18 cellular contexts compared by ENCODE assay signal in the genomic region with DNA sequence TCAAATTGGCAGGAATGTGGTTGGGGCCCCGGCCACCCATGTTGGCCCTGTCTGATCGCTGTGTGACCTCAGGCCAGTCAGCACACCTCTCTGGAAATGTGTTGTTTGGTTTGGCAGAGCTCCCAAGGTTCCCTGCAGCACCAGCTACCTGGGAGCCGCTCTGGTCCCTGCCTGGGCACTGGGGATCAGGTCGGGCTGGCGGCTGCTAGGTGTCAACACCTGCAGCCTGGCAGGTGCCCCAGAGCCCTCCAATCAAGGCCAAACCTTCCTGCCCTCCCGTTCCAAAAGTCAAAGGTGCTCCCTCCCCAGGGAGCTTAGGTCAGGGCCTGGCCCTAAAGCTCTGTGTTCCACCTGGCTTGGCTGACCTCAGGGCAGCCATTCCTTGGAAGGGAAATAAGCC. TPM values are rescaled to one million over a fixed set of nuclear protein-coding genes. Genes with fewer than 3 reads are reported as not detected.
DNase-seq lines count a peak whose midpoint lies in the region; ATAC-seq and TF ChIP-seq lines count a peak whose summit lies in the region.
"Had no signal": no experiment of that assay in that cellular context is flagged by ENCODE, and none has a peak within 500 bp of the region (broad histone marks: within the 10 kb centered on the region; RNA-seq: fewer than 3 reads in every experiment).

No MANE protein-coding gene starts in this region.

- 26% methylated on average over 6 of the region's 6 CpGs for whole genome bisulfite sequencing in liver
- WGBS in stomach, 5 donors: 31 to 60% (median 41%) methylated on average over 2 to 6 of the region's 6 CpGs

- H3K36me3 ChIP-seq in PC-3 (ENCODE audit: low read depth, low read length): no peaks in the 10 kb centered on the region
- H3K36me3 ChIP-seq in liver (ENCODE audit: control insufficient read depth in 4 of 4, insufficient read depth in 3 of 4, low read depth in 1 of 4, low read length in 3 of 4): no peaks in the 10 kb centered on the region
- no peaks in the 10 kb centered on the region for H3K36me3 ChIP-seq in stomach
- H3K36me3 ChIP-seq in Peyer's patch: no peaks in the 10 kb centered on the region
- H3K36me3 ChIP-seq: BE2C, MG63 had no signal

- no peak overlapping the region for H2AFZ ChIP-seq in PC-3 (ENCODE audit: low read length)

- H3K4me1 ChIP-seq in PC-3 (ENCODE audit: insufficient read depth, low read length): no peaks in the 10 kb centered on the region
- peaks cover 0 to 14% (median 8%) of the 10 kb centered on the region in 4 donors for H3K4me1 ChIP-seq in liver (ENCODE audit: control insufficient read depth in 4 of 4, insufficient read depth in 4 of 4, low read length in 3 of 4)
- peaks cover 6 to 25% (median 16%) of the 10 kb centered on the region in 4 donors for H3K4me1 ChIP-seq in stomach
- H3K4me1 ChIP-seq in Peyer's patch: peaks cover 0 to 10% (median 0%) of the 10 kb centered on the region in 4 donors

- no peak overlapping the region for H3K4me3 ChIP-seq in PC-3 (ENCODE audit: low read length)
- no peak overlapping the region for H3K4me3 ChIP-seq in liver (ENCODE audit: low read depth in 1 of 3, low read length in 3 of 3)
- no peak overlapping the region for H3K4me3 ChIP-seq in stomach
- H3K4me3 ChIP-seq in Peyer's patch: no peak overlapping the region
- H3K4me3 ChIP-seq: MG63 had no signal

- H3K27ac ChIP-seq in PC-3 (ENCODE audit: low read length) (no peak overlapping the region), liver (ENCODE audit: low read depth in 1 of 2, low read length in 2 of 2) (no peak overlapping the region), stomach (no peak overlapping the region), Peyer's patch (no peak overlapping the region)
- H3K27ac ChIP-seq: KMS-11 had no signal

- TF ChIP-seq CTCF in PC-3 (conservative IDR thresholded peaks at IDR 0.05; ENCODE audit: low read depth, low read length) (no peak), liver (IDR thresholded peaks at IDR 0.05; ENCODE audit: low read depth, low read length, missing input control) (no peak), stomach (IDR thresholded peaks at IDR 0.05) (no peak), Peyer's patch (IDR thresholded peaks at IDR 0.05) (no peak)

- H4K20me1 ChIP-seq in PC-3 (ENCODE audit: low read length): no peaks in the 10 kb centered on the region

- no peak for TF ChIP-seq POLR2A in stomach (IDR thresholded peaks at IDR 0.05)
- no peak for TF ChIP-seq POLR2A in Peyer's patch (IDR thresholded peaks at IDR 0.05)

- CTCF ChIA-PET in PC-3 (lab: Charles Lee): no interaction called here

- POLR2A ChIA-PET in PC-3 (lab: Charles Lee; ENCODE audit: unreplicated experiment): no interaction called here

- no peaks in the 10 kb centered on the region for H3F3A ChIP-seq in PC-3 (ENCODE audit: low read length, unreplicated experiment)

- intact Hi-C loops in PC-3 (cut with micrococcal nuclease): no loop called here
- intact Hi-C loops in stomach (cut with DNase I; ENCODE audit: low total_unique reads): no loop called here

- no TSS peak for BruUV-seq in PC-3 (replicated peaks; lab: Mats Ljungman, UMichigan)

- peak; percentile 10 for DNase-seq in SIG-M5 treated with dmso at 0.1 percent for 504 hours (lab: John Stamatoyannopoulos, UW; ENCODE audit: unreplicated experiment)
- no peak for DNase-seq in SIG-M5 (lab: John Stamatoyannopoulos, UW)
- DNase-seq in PC-3: peak; percentile 4
- DNase-seq in stomach: peak; percentile 70
- no peak for DNase-seq in Peyer's patch
- no peak for DNase-seq in NCI-H1417 treated with DMSO at 0.1 percent for 48 hours (lab: John Stamatoyannopoulos, UW)
- DNase-seq: BE2C; CD4-positive, alpha-beta T cell; MG63; NCI-H1092; NCI-H146; NCI-H2029 treated with DMSO at 0.1 percent for 48 hours; NCI-H2171; NCI-H446; NCI-H526 treated with DMSO at 0.1 percent for 48 hours; NK-92 treated with Interleukin-12 subunit alpha and Interleukin-12 subunit beta, amount 100 ng/mL, for 24 hours had no signal

- H3K9ac ChIP-seq in PC-3 (ENCODE audit: low read length) (no peak overlapping the region), liver (ENCODE audit: low read depth in 1 of 2, low read length in 2 of 2) (no peak overlapping the region)
- H3K9ac ChIP-seq: KMS-11 had no signal

- peak in 1 of 2 donors; percentile 13 for TF ChIP-seq RAD21 in liver (IDR thresholded peaks at IDR 0.05)

- H3K9me2 ChIP-seq in PC-3 (replicated peaks; ENCODE audit: low read length): no peaks in the 10 kb centered on the region

- no peak overlapping the region for H3K4me2 ChIP-seq in PC-3 (ENCODE audit: low read length)
- H3K4me2 ChIP-seq: KMS-11 had no signal

- H3K9me3 ChIP-seq in PC-3 (ENCODE audit: low read length) (no peaks in the 10 kb centered on the region), liver (ENCODE audit: control insufficient read depth in 4 of 4, low read length in 3 of 4) (no peaks in the 10 kb centered on the region), stomach (no peaks in the 10 kb centered on the region), Peyer's patch (no peaks in the 10 kb centered on the region)
- H3K9me3 ChIP-seq: BE2C, MG63 had no signal

- H3K79me2 ChIP-seq in PC-3 (ENCODE audit: low read length): no peaks in the 10 kb centered on the region

- no peak for ATAC-seq in PC-3

- H3K27me3 ChIP-seq in PC-3 (ENCODE audit: low read length) (no peaks in the 10 kb centered on the region), liver (ENCODE audit: control insufficient read depth in 4 of 4, insufficient read depth in 4 of 4, low read length in 3 of 4) (no peaks in the 10 kb centered on the region), stomach (no peaks in the 10 kb centered on the region), Peyer's patch (no peaks in the 10 kb centered on the region)
- H3K27me3 ChIP-seq: BE2C, MG63 had no signal

- TF ChIP-seq EP300 in stomach (IDR thresholded peaks at IDR 0.05): no peak

TF ChIP-seq in liver, 16 proteins besides CTCF, POLR2A, EP300 and RAD21 (continues in another document):
- TF ChIP-seq FOXA2 (IDR thresholded peaks at IDR 0.05) (peak; percentile 31), NR2F2 (IDR thresholded peaks at IDR 0.05) (peak; percentile 84), SP1 (IDR thresholded peaks at IDR 0.05) (peak; percentile 66), JUND (IDR thresholded peaks at IDR 0.05) (peak in 1 of 2 donors; percentile 61), YY1 (IDR thresholded peaks at IDR 0.05) (peak; percentile 75), HNF4A (conservative IDR thresholded peaks at IDR 0.05) (peak; percentile 88 to 93), GABPA (IDR thresholded peaks at IDR 0.05 in 1 of 2, conservative IDR thresholded peaks at IDR 0.05 in 1 of 2) (no peak), EGR1 (IDR thresholded peaks at IDR 0.05; ENCODE audit: low read depth in 2 of 2) (no peak), HNF4G (IDR thresholded peaks at IDR 0.05) (peak; percentile 28), RXRA (IDR thresholded peaks at IDR 0.05) (peak; percentile 76 to 91)
- TF ChIP-seq, protein P1, sequence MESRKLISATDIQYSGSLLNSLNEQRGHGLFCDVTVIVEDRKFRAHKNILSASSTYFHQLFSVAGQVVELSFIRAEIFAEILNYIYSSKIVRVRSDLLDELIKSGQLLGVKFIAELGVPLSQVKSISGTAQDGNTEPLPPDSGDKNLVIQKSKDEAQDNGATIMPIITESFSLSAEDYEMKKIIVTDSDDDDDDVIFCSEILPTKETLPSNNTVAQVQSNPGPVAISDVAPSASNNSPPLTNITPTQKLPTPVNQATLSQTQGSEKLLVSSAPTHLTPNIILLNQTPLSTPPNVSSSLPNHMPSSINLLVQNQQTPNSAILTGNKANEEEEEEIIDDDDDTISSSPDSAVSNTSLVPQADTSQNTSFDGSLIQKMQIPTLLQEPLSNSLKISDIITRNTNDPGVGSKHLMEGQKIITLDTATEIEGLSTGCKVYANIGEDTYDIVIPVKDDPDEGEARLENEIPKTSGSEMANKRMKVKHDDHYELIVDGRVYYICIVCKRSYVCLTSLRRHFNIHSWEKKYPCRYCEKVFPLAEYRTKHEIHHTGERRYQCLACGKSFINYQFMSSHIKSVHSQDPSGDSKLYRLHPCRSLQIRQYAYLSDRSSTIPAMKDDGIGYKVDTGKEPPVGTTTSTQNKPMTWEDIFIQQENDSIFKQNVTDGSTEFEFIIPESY (IDR thresholded peaks at IDR 0.05): no peak
- TF ChIP-seq, protein P2, sequence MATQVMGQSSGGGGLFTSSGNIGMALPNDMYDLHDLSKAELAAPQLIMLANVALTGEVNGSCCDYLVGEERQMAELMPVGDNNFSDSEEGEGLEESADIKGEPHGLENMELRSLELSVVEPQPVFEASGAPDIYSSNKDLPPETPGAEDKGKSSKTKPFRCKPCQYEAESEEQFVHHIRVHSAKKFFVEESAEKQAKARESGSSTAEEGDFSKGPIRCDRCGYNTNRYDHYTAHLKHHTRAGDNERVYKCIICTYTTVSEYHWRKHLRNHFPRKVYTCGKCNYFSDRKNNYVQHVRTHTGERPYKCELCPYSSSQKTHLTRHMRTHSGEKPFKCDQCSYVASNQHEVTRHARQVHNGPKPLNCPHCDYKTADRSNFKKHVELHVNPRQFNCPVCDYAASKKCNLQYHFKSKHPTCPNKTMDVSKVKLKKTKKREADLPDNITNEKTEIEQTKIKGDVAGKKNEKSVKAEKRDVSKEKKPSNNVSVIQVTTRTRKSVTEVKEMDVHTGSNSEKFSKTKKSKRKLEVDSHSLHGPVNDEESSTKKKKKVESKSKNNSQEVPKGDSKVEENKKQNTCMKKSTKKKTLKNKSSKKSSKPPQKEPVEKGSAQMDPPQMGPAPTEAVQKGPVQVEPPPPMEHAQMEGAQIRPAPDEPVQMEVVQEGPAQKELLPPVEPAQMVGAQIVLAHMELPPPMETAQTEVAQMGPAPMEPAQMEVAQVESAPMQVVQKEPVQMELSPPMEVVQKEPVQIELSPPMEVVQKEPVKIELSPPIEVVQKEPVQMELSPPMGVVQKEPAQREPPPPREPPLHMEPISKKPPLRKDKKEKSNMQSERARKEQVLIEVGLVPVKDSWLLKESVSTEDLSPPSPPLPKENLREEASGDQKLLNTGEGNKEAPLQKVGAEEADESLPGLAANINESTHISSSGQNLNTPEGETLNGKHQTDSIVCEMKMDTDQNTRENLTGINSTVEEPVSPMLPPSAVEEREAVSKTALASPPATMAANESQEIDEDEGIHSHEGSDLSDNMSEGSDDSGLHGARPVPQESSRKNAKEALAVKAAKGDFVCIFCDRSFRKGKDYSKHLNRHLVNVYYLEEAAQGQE (IDR thresholded peaks at IDR 0.05): peak; percentile 24
- TF ChIP-seq, protein P3, sequence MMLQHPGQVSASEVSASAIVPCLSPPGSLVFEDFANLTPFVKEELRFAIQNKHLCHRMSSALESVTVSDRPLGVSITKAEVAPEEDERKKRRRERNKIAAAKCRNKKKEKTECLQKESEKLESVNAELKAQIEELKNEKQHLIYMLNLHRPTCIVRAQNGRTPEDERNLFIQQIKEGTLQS (IDR thresholded peaks at IDR 0.05): no peak
- TF ChIP-seq, protein P4, sequence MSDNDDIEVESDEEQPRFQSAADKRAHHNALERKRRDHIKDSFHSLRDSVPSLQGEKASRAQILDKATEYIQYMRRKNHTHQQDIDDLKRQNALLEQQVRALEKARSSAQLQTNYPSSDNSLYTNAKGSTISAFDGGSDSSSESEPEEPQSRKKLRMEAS (IDR thresholded peaks at IDR 0.05): peak; percentile 62

RNA-seq across cellular contexts. Expression of a gene that starts 55.9 kb away (rescaled TPM):
- total RNA-seq in PC-3 (2014; rRNA removed) (37.0 and 42.1 TPM in 2 replicates), liver (10 to 100 TPM; 14.5 to 14.9 TPM), stomach (100 to 1,000 TPM in 2 of 5 donors, 10 to 100 TPM in 3; 54.3 to 358 (median 58.1) TPM), Peyer's patch (10 to 100 TPM; 24.8 to 89.1 (median 69.6) TPM)
- polyA plus RNA-seq in liver (1 to 10 TPM; 2.5 to 9.7 TPM), stomach (10 to 100 TPM; 15.0 to 23.0 (median 15.4) TPM)

Comparison
In these comparisons a context has a peak if more than half of its experiments do, and no peak if none do; other contexts are left out.
1. DNase-seq: peak in SIG-M5 treated with dmso at 0.1 percent for 504 hours (single experiment), PC-3 (single experiment) and stomach (single experiment); none in SIG-M5 (single experiment), Peyer's patch (0 of 3) and NCI-H1417 treated with DMSO at 0.1 percent for 48 hours (single experiment).